In the genomic region with DNA sequence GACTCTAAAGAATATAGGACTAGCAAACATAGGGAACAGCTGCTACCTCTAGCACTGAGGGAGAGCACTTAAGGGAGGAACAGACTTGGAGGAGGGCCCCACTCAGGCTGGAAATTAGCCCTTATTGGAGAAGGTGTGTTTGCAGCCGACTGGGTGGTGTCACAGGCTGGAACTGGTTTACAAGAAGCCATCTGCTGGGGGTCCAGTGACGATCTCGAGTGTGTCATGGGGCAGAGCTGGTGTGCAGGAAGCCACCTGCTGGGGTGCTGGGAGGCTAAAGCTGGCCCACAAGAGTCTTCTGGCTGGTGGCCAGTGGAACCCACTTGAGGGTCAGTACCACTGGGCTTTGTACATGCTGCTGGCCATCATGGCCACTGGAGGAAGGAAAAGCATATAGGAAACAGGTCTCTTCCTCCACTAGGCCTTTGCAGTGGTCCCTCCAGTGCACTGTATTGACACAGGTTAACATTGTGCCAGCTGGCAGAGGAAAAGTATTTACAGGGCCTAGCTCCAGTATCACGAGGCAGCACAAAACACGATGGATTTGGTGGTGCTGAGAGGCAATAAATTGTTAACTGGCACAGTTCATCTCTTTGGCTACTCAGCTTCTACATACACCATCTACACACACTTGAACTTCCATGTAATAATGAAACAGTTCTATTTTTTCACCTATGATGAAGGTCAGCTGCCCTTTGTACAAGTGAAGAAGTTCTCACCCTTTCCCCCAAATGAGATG, we compare ENCODE assay signal across 10 cellular contexts. TPM values are rescaled to one million over a fixed set of nuclear protein-coding genes. Genes with fewer than 3 reads are reported as not detected.
A peak's percentile ranks its signal among the peaks of the same experiment; 100 is the strongest.
DNase-seq lines count a peak whose midpoint lies in the region; ATAC-seq and TF ChIP-seq lines count a peak whose summit lies in the region.
"Had no signal": no experiment of that assay in that cellular context is flagged by ENCODE, and none has a peak within 500 bp of the region (broad histone marks: within the 10 kb centered on the region; RNA-seq: fewer than 3 reads in every experiment).

No MANE protein-coding gene starts in this region.

- ATAC-seq in left ventricle myocardium superior, result peak; percentile 82
- ATAC-seq in GM21526 (IDR thresholded peaks at IDR 0.05; ENCODE audit: low FRiP score, unreplicated experiment), result no peak
- no peak for ATAC-seq in GM21367 (IDR thresholded peaks at IDR 0.05; ENCODE audit: unreplicated experiment)

- H3K4me2 ChIP-seq in GM23248 (ENCODE audit: unreplicated experiment) (no peak overlapping the region), OCI-LY3 (ENCODE audit: low read length) (peak overlapping the region; percentile 89)

- 0 out of 2 replicates have a peak, but pooled peaks have one; percentile 7 for TF ChIP-seq CTCF in OCI-LY3 (IDR thresholded peaks at IDR 0.05; ENCODE audit: low read depth, low read length)

- no peaks in the 10 kb centered on the region for H3K9me2 ChIP-seq in GM23248 (ENCODE audit: insufficient read depth)

- intact Hi-C loops in left ventricle myocardium superior (cut with micrococcal nuclease), result no loop called here

- H3K79me2 ChIP-seq in ACC112 (ENCODE audit: control insufficient read depth, insufficient read depth, low read length, unreplicated experiment) (peaks cover 48% of the 10 kb centered on the region), GM23248 (ENCODE audit: insufficient read depth) (peaks cover 84% of the 10 kb centered on the region), OCI-LY3 (ENCODE audit: low read length) (peaks cover 60% of the 10 kb centered on the region)

- H3F3A ChIP-seq in GM23248 (ENCODE audit: insufficient read depth), result peaks cover 33% of the 10 kb centered on the region

- WGBS in GM23248 (ENCODE audit: low coverage in 1 of 2, low lambda C conversion rate in 2 of 2, missing lambda C conversion rate in 2 of 2), 2 experiments, result 61 to 66% methylated on average over 5 of the region's 5 CpGs

- no peak overlapping the region for H2AFZ ChIP-seq in ACC112 (ENCODE audit: low read length, unreplicated experiment)
- no peak overlapping the region for H2AFZ ChIP-seq in GM23248
- peak overlapping the region; percentile 7; the same call in 1 of the 2 replicates for H2AFZ ChIP-seq in OCI-LY3 (ENCODE audit: low read depth, low read length)

- H3K4me3 ChIP-seq in ACC112 (ENCODE audit: low read depth, low read length), result no peak overlapping the region
- H3K4me3 ChIP-seq in GM23248, result no peak overlapping the region
- peak overlapping the region; percentile 61 for H3K4me3 ChIP-seq in OCI-LY3 (ENCODE audit: low read length)
- H3K4me3 ChIP-seq: suprapubic skin had no signal

- peak overlapping the region; percentile 42; the same call in 1 of the 2 replicates for H3K27ac ChIP-seq in ACC112 (ENCODE audit: low read depth, low read length)
- H3K27ac ChIP-seq in GM23248, result peak overlapping the region; percentile 57; the same call in 1 of the 2 replicates
- H3K27ac ChIP-seq in OCI-LY3 (ENCODE audit: low read length), result peak overlapping the region; percentile 76
- H3K27ac ChIP-seq: suprapubic skin had no signal

- H4K20me1 ChIP-seq in GM23248 (ENCODE audit: insufficient read depth), result no peaks in the 10 kb centered on the region
- peaks cover 9% of the 10 kb centered on the region; the same call in 1 of the 2 replicates for H4K20me1 ChIP-seq in OCI-LY3 (ENCODE audit: insufficient read depth, low read length)

- H3K9me3 ChIP-seq in GM23248 (ENCODE audit: low read depth) (no peaks in the 10 kb centered on the region), OCI-LY3 (ENCODE audit: insufficient read depth, low read length) (no peaks in the 10 kb centered on the region)
- H3K9me3 ChIP-seq: suprapubic skin had no signal

- H3K27me3 ChIP-seq in ACC112 (ENCODE audit: insufficient read depth, low read length) (no peaks in the 10 kb centered on the region), GM23248 (replicated peaks; ENCODE audit: insufficient read depth) (no peaks in the 10 kb centered on the region), OCI-LY3 (ENCODE audit: low read depth, low read length) (no peaks in the 10 kb centered on the region)
- H3K27me3 ChIP-seq: suprapubic skin had no signal

- H3K36me3 ChIP-seq in ACC112 (ENCODE audit: insufficient read depth, low read length) (peaks cover 8% of the 10 kb centered on the region), GM23248 (ENCODE audit: low read depth) (no peaks in the 10 kb centered on the region; the same call in 1 of the 2 replicates), OCI-LY3 (replicated peaks; ENCODE audit: low read depth, low read length) (peaks cover 9% of the 10 kb centered on the region)
- H3K36me3 ChIP-seq: suprapubic skin had no signal

- DNase-seq in GM23248, result no peak
- DNase-seq in left ventricle myocardium superior, result peak; percentile 34
- DNase-seq in NOMO-1 (lab: John Stamatoyannopoulos, UW; ENCODE audit: unreplicated experiment in 2 of 2), result no peak
- no peak for DNase-seq in activated naive CD4-positive, alpha-beta T cell (lab: John Stamatoyannopoulos, UW)
- DNase-seq: activated B cell treated with CpG ODN at 0.5 μM for 24 hours had no signal

- H3K4me1 ChIP-seq in ACC112 (ENCODE audit: control insufficient read depth, insufficient read depth, low read length, unreplicated experiment) (peaks cover 25% of the 10 kb centered on the region), GM23248 (ENCODE audit: insufficient read depth) (peaks cover 36% of the 10 kb centered on the region), OCI-LY3 (ENCODE audit: low read length) (peaks cover 43% of the 10 kb centered on the region)

- in situ Hi-C loops in GM23248 (cut with MboI), result no loop called here

- H3K9ac ChIP-seq in GM23248 (no peak overlapping the region), OCI-LY3 (ENCODE audit: low read length) (peak overlapping the region; percentile 64)

RNA-seq across cellular contexts. Expression of a gene that starts 43.6 kb away (rescaled TPM):
- 55.0 and 57.3 TPM in 2 replicates for total RNA-seq in GM23248 (2014; rRNA removed; shearing (Covaris generic))
- polyA plus RNA-seq in GM23248 (2016; fragmentation: Nextera tagmentation; extraction: Ambion mirVana), result 68.9 and 71.6 TPM in 2 replicates
- 429 TPM for total RNA-seq in left ventricle myocardium superior
